ENCODE assay signal across 21 cellular contexts in genomic region chr14:99678198-99678597, GRCh38. TPM values are rescaled to one million over a fixed set of nuclear protein-coding genes. Genes with fewer than 3 reads are reported as not detected.
"Had no signal": no experiment of that assay in that cellular context is flagged by ENCODE, and none has a peak within 500 bp of the region (broad histone marks: within the 10 kb centered on the region; RNA-seq: fewer than 3 reads in every experiment).

No MANE protein-coding gene starts in this region.

- H3K4me3 ChIP-seq: MG63, SJSA1, SK-N-MC had no signal

- DNase-seq: KBM-7, NCI-H1092, NCI-H1105 treated with DMSO at 0.1 percent for 48 hours, NCI-H1417 treated with DMSO at 0.1 percent for 48 hours, NCI-H1694, NCI-H187 treated with DMSO at 0.1 percent for 48 hours, NCI-H2029 treated with DMSO at 0.1 percent for 48 hours, NCI-H2171 treated with DMSO at 0.1 percent for 48 hours, NCI-H2227 treated with DMSO at 0.1 percent for 48 hours, NCI-H446, NCI-H510A, NCI-H524 treated with DMSO at 0.1 percent for 48 hours, NCI-H69, NCI-H774, Right ventricle myocardium superior, RPMI8226, SIG-M5 had no signal

- H3K27me3 ChIP-seq: MG63, SJSA1 had no signal

- H3K36me3 ChIP-seq: MG63, SJSA1 had no signal

- H3K27ac ChIP-seq: SJSA1, SK-N-MC had no signal

- H3K9me3 ChIP-seq: MG63 had no signal

RNA-seq across cellular contexts. Expression of gene CYP46A1, which starts 5.9 kb away (rescaled TPM):
- polyA plus RNA-seq: IgD-negative memory B cell had no signal
